8 cellular contexts compared by ENCODE assay signal in genomic region chr5:343461-344401, GRCh38. TPM values are rescaled to one million over a fixed set of nuclear protein-coding genes. Genes with fewer than 3 reads are reported as not detected.
A peak's percentile ranks its signal among the peaks of the same experiment; 100 is the strongest.
DNase-seq lines count a peak whose midpoint lies in the region; ATAC-seq and TF ChIP-seq lines count a peak whose summit lies in the region.

No MANE protein-coding gene starts in this region.

- H3K27ac Mint-ChIP-seq in naive B cell: peak overlapping the region in 2 of 6 donors; percentile 82 to 92
- no peak overlapping the region for H3K27ac Mint-ChIP-seq in type B pancreatic cell

- H3K9me3 Mint-ChIP-seq in naive B cell: peaks cover 3 to 7% (median 5%) of the 10 kb centered on the region in 7 donors
- no peaks in the 10 kb centered on the region for H3K9me3 Mint-ChIP-seq in type B pancreatic cell

- H3K4me3 ChIP-seq in epithelial cell of proximal tubule (ENCODE audit: low read depth, low read length): peak overlapping the region; percentile 37

- TF ChIP-seq CTCF in epithelial cell of proximal tubule (conservative IDR thresholded peaks at IDR 0.05; ENCODE audit: low read depth, low read length): no peak
- TF ChIP-seq CTCF in type B pancreatic cell (conservative IDR thresholded peaks at IDR 0.05): no peak

- H3K4me1 Mint-ChIP-seq in naive B cell (peaks cover 0 to 18% (median 15%) of the 10 kb centered on the region in 3 donors), type B pancreatic cell (ENCODE audit: unreplicated experiment) (peaks cover 5% of the 10 kb centered on the region)

- H3K27me3 Mint-ChIP-seq in naive B cell (peaks cover 28 to 58% (median 55%) of the 10 kb centered on the region in 3 donors), type B pancreatic cell (peaks cover 20% of the 10 kb centered on the region)

- DNase-seq in activated CD4-positive, alpha-beta T cell treated with anti-CD3 and anti-CD28 coated beads, Interleukin-2, amount 50 U/mL, for 48 hours: peak; percentile 57 to 62
- no peak for DNase-seq in epithelial cell of proximal tubule (ENCODE audit: low read depth)
- DNase-seq in naive B cell: peak; percentile 18
- no peak for DNase-seq in type B pancreatic cell (ENCODE audit: extremely low spot score, unreplicated experiment)
- DNase-seq in pons (ENCODE audit: low spot score): no peak
- no peak for DNase-seq in NCI-H128 (lab: John Stamatoyannopoulos, UW; ENCODE audit: unreplicated experiment)

- H3K36me3 Mint-ChIP-seq in naive B cell (peaks cover 0 to 8% of the 10 kb centered on the region in 2 donors), type B pancreatic cell (no peaks in the 10 kb centered on the region)

- H3K4me3 Mint-ChIP-seq in naive B cell (peak overlapping the region in 6 of 8 donors; percentile 47 to 74 (median 68)), type B pancreatic cell (peak overlapping the region; percentile 80)

- ATAC-seq in GM18868 (IDR thresholded peaks at IDR 0.05; ENCODE audit: unreplicated experiment) (peak; percentile 71), HG03442 (IDR thresholded peaks at IDR 0.05; ENCODE audit: unreplicated experiment) (peak; percentile 53), naive B cell (ENCODE audit: low read depth in 2 of 2) (peak; percentile 84 to 85)

RNA-seq across cellular contexts. Expression of gene AHRR, which starts 22.2 kb away (rescaled TPM):
- total RNA-seq in epithelial cell of proximal tubule (0.29 and 0.65 TPM in 2 replicates), type B pancreatic cell (ENCODE audit: low replicate concordance) (7.9 and 13.4 TPM in 2 replicates)
- polyA plus RNA-seq in naive B cell (ENCODE audit: low read depth in 6 of 6): under 1 TPM in 1 of 6 donors, not detected in 5; 0.09 TPM

Comparison
In these comparisons a context has a peak if more than half of its experiments do, and no peak if none do; other contexts are left out.
1. DNase-seq: peak in activated CD4-positive, alpha-beta T cell treated with anti-CD3 and anti-CD28 coated beads, Interleukin-2, amount 50 U/mL, for 48 hours (2 of 2) and naive B cell (single experiment); none in epithelial cell of proximal tubule (single experiment), type B pancreatic cell (single experiment), pons (single experiment) and NCI-H128 (single experiment).
2. Peak in every context shown above with its lines, with median percentiles within 50 percentile points of each other: ATAC-seq.